Comparison of ENCODE assay signal across 18 cellular contexts in genomic region chr16:1674751-1675664, GRCh38. TPM values are rescaled to one million over a fixed set of nuclear protein-coding genes. Genes with fewer than 3 reads are reported as not detected.
DNase-seq lines count a peak whose midpoint lies in the region; ATAC-seq and TF ChIP-seq lines count a peak whose summit lies in the region.
"Had no signal": no experiment of that assay in that cellular context is flagged by ENCODE, and none has a peak within 500 bp of the region (broad histone marks: within the 10 kb centered on the region; RNA-seq: fewer than 3 reads in every experiment).

No MANE protein-coding gene starts in this region.

- TF ChIP-seq POLR2A in ovary (IDR thresholded peaks at IDR 0.05): no peak

- DNase-seq in 8988T: peak; percentile 86
- peak; percentile 33 for DNase-seq in HFF-Myc (ENCODE audit: extremely low read depth, low read depth)
- DNase-seq in T1000 (lab: John Stamatoyannopoulos, UW): peak; percentile 19
- peak; percentile 65 to 83 for DNase-seq in foreskin fibroblast
- no peak for DNase-seq in OCI-M1 (lab: John Stamatoyannopoulos, UW)
- no peak for DNase-seq in ovary
- DNase-seq: activated CD4-positive, alpha-beta T cell treated with anti-CD3 and anti-CD28 coated beads for 1 hour; activated T-cell treated with anti-CD3 and anti-CD28 coated beads, Interleukin-2, amount 50 U/mL, for 48 hours; DMS79; H7; KBM-7; NCI-H1694; upper lobe of right lung had no signal

- no peaks in the 10 kb centered on the region for H3K9me3 ChIP-seq in ovary
- H3K9me3 ChIP-seq: ascending aorta, upper lobe of right lung had no signal

- WGBS in ovary, 3 donors: 80 to 87% (median 82%) methylated on average over 19 of the region's 19 CpGs

- H3K4me1 ChIP-seq in ovary (ENCODE audit: insufficient read depth): peaks cover 5% of the 10 kb centered on the region

- intact Hi-C loops in ovary (cut with DNase I): no loop called here

- no peak for TF ChIP-seq EP300 in ovary (IDR thresholded peaks at IDR 0.05)

- no peak for ATAC-seq in HG02885 (IDR thresholded peaks at IDR 0.05; ENCODE audit: poor library complexity, unreplicated experiment)
- ATAC-seq in HG02642 (IDR thresholded peaks at IDR 0.05; ENCODE audit: poor library complexity, unreplicated experiment): no peak
- ATAC-seq: upper lobe of right lung had no signal

- H3K27me3 ChIP-seq in ovary: no peaks in the 10 kb centered on the region
- H3K27me3 ChIP-seq: ascending aorta, upper lobe of right lung had no signal

- TF ChIP-seq CTCF in HFF-Myc (IDR thresholded peaks at IDR 0.05; ENCODE audit: low read depth, low read length, missing control alignments): no peak
- no peak for TF ChIP-seq CTCF in foreskin fibroblast (IDR thresholded peaks at IDR 0.05; ENCODE audit: low read depth, low read length)
- no peak for TF ChIP-seq CTCF in ovary (IDR thresholded peaks at IDR 0.05)

- H3K4me3 ChIP-seq in HFF-Myc (replicated peaks; ENCODE audit: low read depth, low read length) (no peak overlapping the region), foreskin fibroblast (ENCODE audit: low read depth in 1 of 2, low read length in 2 of 2) (no peak overlapping the region), ovary (no peak overlapping the region)
- H3K4me3 ChIP-seq: ascending aorta, lung, upper lobe of right lung had no signal

- H3K36me3 ChIP-seq in ovary: no peaks in the 10 kb centered on the region

- H3K27ac ChIP-seq in ovary: no peak overlapping the region
- H3K27ac ChIP-seq: ascending aorta, parathyroid adenoma, upper lobe of right lung had no signal

RNA-seq across cellular contexts. Expression of gene JPT2, which starts 3.1 kb away (rescaled TPM):
- 10 to 100 TPM; 14.4 to 51.8 (median 44.1) TPM for total RNA-seq in ovary
- 10 to 100 TPM; 22.3 to 44.9 TPM for polyA plus RNA-seq in ovary

RNA-seq across cellular contexts. Expression of gene MAPK8IP3, which starts 31.0 kb away (rescaled TPM):
- 100 to 1,000 TPM in 1 of 7 donors, 10 to 100 TPM in 6; 50.3 to 117 (median 75.5) TPM for total RNA-seq in ovary
- polyA plus RNA-seq in ovary: 10 to 100 TPM in 1 of 2 donors, 1 to 10 TPM in 1; 7.0 to 60.8 TPM

Comparison
In these comparisons a context has a peak if more than half of its experiments do, and no peak if none do; other contexts are left out.
1. DNase-seq: peak in 8988T (single experiment), HFF-Myc (single experiment), T1000 (single experiment) and foreskin fibroblast (2 of 2); none in OCI-M1 (single experiment) and ovary (0 of 5).